ENCODE assay signal across 8 cellular contexts in the genomic region with DNA sequence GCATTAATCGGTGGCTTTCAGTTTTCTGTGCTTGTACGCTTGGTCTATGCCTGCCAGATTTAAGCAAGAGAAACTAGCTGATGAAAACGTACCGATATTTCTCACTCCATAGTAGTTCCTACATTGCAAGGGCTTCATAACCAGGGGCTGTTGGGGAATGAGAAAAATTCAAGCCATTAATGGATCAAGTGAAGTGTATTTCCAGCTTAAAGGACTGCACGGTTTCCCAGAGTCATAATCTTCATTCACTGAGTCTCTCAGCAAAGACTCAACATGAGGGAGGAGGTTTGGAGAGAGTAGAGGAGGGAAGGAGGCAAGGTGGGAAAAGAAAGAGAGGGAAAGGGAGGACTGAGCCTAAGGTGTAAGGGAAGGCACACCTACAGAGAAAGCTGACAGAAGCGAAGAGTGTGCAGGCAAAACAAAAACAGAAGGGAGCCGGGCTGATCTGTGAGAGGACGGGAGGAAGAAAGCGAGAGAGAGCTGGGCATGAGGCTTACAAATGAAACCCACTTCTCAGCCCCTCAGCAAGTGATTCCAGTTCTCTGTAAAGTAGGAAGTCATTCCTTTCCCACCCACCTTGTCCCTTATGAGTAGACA.
A peak's percentile ranks its signal among the peaks of the same experiment; 100 is the strongest.
DNase-seq lines count a peak whose midpoint lies in the region; ATAC-seq and TF ChIP-seq lines count a peak whose summit lies in the region.

No MANE protein-coding gene starts in this region.

- DNase-seq in astrocyte of the spinal cord (ENCODE audit: low read depth, low spot score) (no peak), DMS153 (lab: John Stamatoyannopoulos, UW) (no peak), SIG-M5 treated with dmso at 0.1 percent for 504 hours (lab: John Stamatoyannopoulos, UW; ENCODE audit: unreplicated experiment) (no peak)

- peaks cover 3 to 4% of the 10 kb centered on the region in 2 donors for H3K4me1 ChIP-seq in mucosa of rectum (ENCODE audit: control insufficient read depth in 2 of 2, insufficient read depth in 2 of 2, low read length in 2 of 2)

- H3K4me3 ChIP-seq in astrocyte of the spinal cord (ENCODE audit: low read depth, low read length) (peak overlapping the region; percentile 27), mucosa of rectum (ENCODE audit: low read length in 2 of 2) (peak overlapping the region; percentile 76 to 86)

- H3K9ac ChIP-seq in mucosa of rectum (ENCODE audit: low read depth in 1 of 2, low read length in 2 of 2) = peak overlapping the region; percentile 75 to 76

- in situ Hi-C loops in astrocyte of the spinal cord (cut with HindIII; ENCODE audit: low sequenced_read_pairs) = no loop called here

- no peaks in the 10 kb centered on the region for H3K9me3 ChIP-seq in mucosa of rectum (ENCODE audit: control insufficient read depth in 2 of 2, low read length in 2 of 2)

- ATAC-seq in GM18907 (IDR thresholded peaks at IDR 0.05; ENCODE audit: unreplicated experiment) = peak; percentile 41
- ATAC-seq in HG03175 (IDR thresholded peaks at IDR 0.05; ENCODE audit: unreplicated experiment) = peak; percentile 27
- no peak for ATAC-seq in GM21576 (IDR thresholded peaks at IDR 0.05; ENCODE audit: unreplicated experiment)
- ATAC-seq in GM18520 (IDR thresholded peaks at IDR 0.05; ENCODE audit: unreplicated experiment) = no peak

- TF ChIP-seq CTCF in astrocyte of the spinal cord (IDR thresholded peaks at IDR 0.05; ENCODE audit: low read depth, low read length) = no peak

- no peaks in the 10 kb centered on the region for H3K27me3 ChIP-seq in mucosa of rectum (ENCODE audit: control insufficient read depth in 2 of 2, insufficient read depth in 2 of 2, low read length in 2 of 2)

- H3K27ac ChIP-seq in mucosa of rectum (ENCODE audit: low read depth in 2 of 2, low read length in 2 of 2) = peak overlapping the region; percentile 72 to 76

- H3K36me3 ChIP-seq in mucosa of rectum (ENCODE audit: control insufficient read depth in 2 of 2, insufficient read depth in 2 of 2, low read length in 2 of 2) = peaks cover 8 to 11% of the 10 kb centered on the region in 2 donors

Comparison
In these comparisons a context has a peak if more than half of its experiments do, and no peak if none do; other contexts are left out.
1. ATAC-seq: peak in GM18907 (single experiment) and HG03175 (single experiment); none in GM21576 (single experiment) and GM18520 (single experiment).